In genomic region chr5:155125696-155126095, GRCh38 we compare ENCODE assay signal across 25 cellular contexts.
DNase-seq lines count a peak whose midpoint lies in the region; ATAC-seq and TF ChIP-seq lines count a peak whose summit lies in the region.
"Had no signal": no experiment of that assay in that cellular context is flagged by ENCODE, and none has a peak within 500 bp of the region (broad histone marks: within the 10 kb centered on the region; RNA-seq: fewer than 3 reads in every experiment).

No MANE protein-coding gene starts in this region.

- no peak for TF ChIP-seq CTCF in WTC11 (IDR thresholded peaks at IDR 0.05)

- CTCF ChIA-PET in WTC11 (lab: Charles Lee): interaction anchor here (0.8 to 1.1 kb wide), 2 partner anchors 14 to 135 kb away, joined by 3 to 4 read pairs; no protein-coding TSS in a partner anchor

- DNase-seq in NCI-H2029 treated with DMSO at 0.1 percent for 48 hours (lab: John Stamatoyannopoulos, UW): peak; percentile 20
- no peak for DNase-seq in NCI-H2029 (lab: John Stamatoyannopoulos, UW)
- peak; percentile 20 for DNase-seq in NCI-H69 (lab: John Stamatoyannopoulos, UW)
- DNase-seq in WTC11 (ENCODE audit: low spot score): no peak
- no peak for DNase-seq in caudate nucleus (lab: John Stamatoyannopoulos, UW)
- DNase-seq in activated T-cell treated with anti-CD3 and anti-CD28 coated beads, Interleukin-2, amount 50 U/mL, for 72 hours: no peak
- no peak for DNase-seq in activated gamma-delta T cell treated with Interleukin-2 at 50 U/mL for 16 hours
- DNase-seq: 8988T; ACHN; AML-193; BE2C; Calu3; CD4-positive, alpha-beta T cell; CD8-positive, alpha-beta memory T cell; DMS53; EL; GDM1; GM23248; H7; HCEC 1CT had no signal

- peaks cover 15% of the 10 kb centered on the region for H3K4me1 Mint-ChIP-seq in WTC11
- H3K4me1 Mint-ChIP-seq in activated T-cell treated with anti-CD3 and anti-CD28 coated beads, Interleukin-2, amount 50 U/mL, for 72 hours (ENCODE audit: low read depth): no peaks in the 10 kb centered on the region
- H3K4me1 Mint-ChIP-seq: CD14-positive monocyte; CD8-positive, alpha-beta memory T cell had no signal

- TF ChIP-seq EP300 in Ishikawa (IDR thresholded peaks at IDR 0.05; ENCODE audit: borderline replicate concordance): no peak

- H3K27ac ChIP-seq in caudate nucleus (ENCODE audit: low read depth, low read length): no peak overlapping the region
- H3K27ac ChIP-seq: A549; BLaER1 treated with 17β-estradiol and CSF1 and Interleukin-3, amounts not matched to agents 10 nM and 100 nM; GM23248 had no signal

- no peaks in the 10 kb centered on the region for H3K27me3 Mint-ChIP-seq in WTC11 (ENCODE audit: low read depth)
- H3K27me3 Mint-ChIP-seq in activated T-cell treated with anti-CD3 and anti-CD28 coated beads, Interleukin-2, amount 50 U/mL, for 72 hours (ENCODE audit: low read depth): no peaks in the 10 kb centered on the region

- POLR2A ChIA-PET in WTC11 (lab: Charles Lee): no interaction called here

- no peak overlapping the region for H3K27ac Mint-ChIP-seq in WTC11
- no peak overlapping the region for H3K27ac Mint-ChIP-seq in activated T-cell treated with anti-CD3 and anti-CD28 coated beads, Interleukin-2, amount 50 U/mL, for 72 hours
- H3K27ac Mint-ChIP-seq: CD4-positive, alpha-beta T cell; CD8-positive, alpha-beta memory T cell had no signal

- TF ChIP-seq RAD21 in Ishikawa (IDR thresholded peaks at IDR 0.05; ENCODE audit: low read depth): no peak

- H3K36me3 Mint-ChIP-seq in WTC11: no peaks in the 10 kb centered on the region
- H3K36me3 Mint-ChIP-seq in activated T-cell treated with anti-CD3 and anti-CD28 coated beads, Interleukin-2, amount 50 U/mL, for 72 hours (ENCODE audit: insufficient read depth in 2 of 2): no peaks in the 10 kb centered on the region
- H3K36me3 Mint-ChIP-seq: CD14-positive monocyte; CD8-positive, alpha-beta memory T cell had no signal

- peak; percentile 41; the same call in 1 of the 2 replicates for ATAC-seq in WTC11
- ATAC-seq in activated T-cell treated with anti-CD3 and anti-CD28 coated beads, Interleukin-2, amount 50 U/mL, for 72 hours (replicated peaks in 1 of 2): no peak
- ATAC-seq: A549, GM12878 had no signal

- no peaks in the 10 kb centered on the region for H3K9me3 Mint-ChIP-seq in WTC11
- H3K9me3 Mint-ChIP-seq in activated T-cell treated with anti-CD3 and anti-CD28 coated beads, Interleukin-2, amount 50 U/mL, for 72 hours: no peaks in the 10 kb centered on the region
- H3K9me3 Mint-ChIP-seq: CD4-positive, alpha-beta T cell had no signal

- no peak overlapping the region for H3K4me3 Mint-ChIP-seq in WTC11
- no peak overlapping the region for H3K4me3 Mint-ChIP-seq in activated T-cell treated with anti-CD3 and anti-CD28 coated beads, Interleukin-2, amount 50 U/mL, for 72 hours
- H3K4me3 Mint-ChIP-seq: CD14-positive monocyte; CD4-positive, alpha-beta T cell; CD8-positive, alpha-beta memory T cell had no signal

TF ChIP-seq in Ishikawa, 13 proteins besides CTCF, POLR2A, EP300 and RAD21:
- TF ChIP-seq NFIC (IDR thresholded peaks at IDR 0.05): peak; percentile 48; the same call in 1 of the 2 replicates
- TF ChIP-seq FOXM1 (IDR thresholded peaks at IDR 0.05; ENCODE audit: borderline replicate concordance, low read depth): no peak

TF ChIP-seq in WTC11, 78 proteins besides CTCF, POLR2A, EP300 and RAD21:
- no peak for TF ChIP-seq EMX1 (CRISPR knock-in tag; IDR thresholded peaks at IDR 0.05)
- no peak for TF ChIP-seq RELA (CRISPR knock-in tag; IDR thresholded peaks at IDR 0.05; ENCODE audit: borderline replicate concordance)
- no peak for TF ChIP-seq NR1H2 (CRISPR knock-in tag; IDR thresholded peaks at IDR 0.05)
- TF ChIP-seq, protein P1, sequence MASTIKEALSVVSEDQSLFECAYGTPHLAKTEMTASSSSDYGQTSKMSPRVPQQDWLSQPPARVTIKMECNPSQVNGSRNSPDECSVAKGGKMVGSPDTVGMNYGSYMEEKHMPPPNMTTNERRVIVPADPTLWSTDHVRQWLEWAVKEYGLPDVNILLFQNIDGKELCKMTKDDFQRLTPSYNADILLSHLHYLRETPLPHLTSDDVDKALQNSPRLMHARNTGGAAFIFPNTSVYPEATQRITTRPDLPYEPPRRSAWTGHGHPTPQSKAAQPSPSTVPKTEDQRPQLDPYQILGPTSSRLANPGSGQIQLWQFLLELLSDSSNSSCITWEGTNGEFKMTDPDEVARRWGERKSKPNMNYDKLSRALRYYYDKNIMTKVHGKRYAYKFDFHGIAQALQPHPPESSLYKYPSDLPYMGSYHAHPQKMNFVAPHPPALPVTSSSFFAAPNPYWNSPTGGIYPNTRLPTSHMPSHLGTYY (CRISPR knock-in tag; IDR thresholded peaks at IDR 0.05): no peak
- no peak for TF ChIP-seq CDX4 (CRISPR knock-in tag; IDR thresholded peaks at IDR 0.05; ENCODE audit: borderline replicate concordance)
- TF ChIP-seq MXD4 (CRISPR knock-in tag; IDR thresholded peaks at IDR 0.05; ENCODE audit: borderline replicate concordance): no peak

Comparison
In these comparisons a context has a peak if more than half of its experiments do, and no peak if none do; other contexts are left out.
1. DNase-seq: peak in NCI-H2029 treated with DMSO at 0.1 percent for 48 hours (single experiment) and NCI-H69 (single experiment); none in NCI-H2029 (single experiment), WTC11 (single experiment), caudate nucleus (0 of 61), activated T-cell treated with anti-CD3 and anti-CD28 coated beads, Interleukin-2, amount 50 U/mL, for 72 hours (0 of 2) and activated gamma-delta T cell treated with Interleukin-2 at 50 U/mL for 16 hours (single experiment).